In the genomic region with DNA sequence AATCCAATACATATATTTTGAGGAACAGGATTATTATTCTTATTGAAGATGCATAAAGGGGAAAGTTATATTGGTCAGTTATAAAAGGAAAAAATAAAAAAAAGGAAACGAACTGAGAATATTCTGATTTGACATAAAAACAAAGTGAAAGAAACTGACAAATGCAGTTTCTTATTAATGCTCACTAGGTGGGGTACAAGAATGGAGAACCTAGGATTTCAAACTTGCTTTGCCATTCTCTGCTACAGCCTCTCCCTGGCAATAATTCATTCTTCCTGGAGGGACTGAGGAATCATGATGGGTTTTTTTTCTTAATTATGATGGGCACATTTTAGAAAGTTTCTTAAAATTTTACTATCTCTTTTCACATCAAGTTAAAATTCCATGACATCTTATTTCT, we compare ENCODE assay signal across 13 cellular contexts.
DNase-seq lines count a peak whose midpoint lies in the region; ATAC-seq, FAIRE-seq and TF ChIP-seq lines count a peak whose summit lies in the region.
"Had no signal": no experiment of that assay in that cellular context is flagged by ENCODE, and none has a peak within 500 bp of the region (broad histone marks: within the 10 kb centered on the region; RNA-seq: fewer than 3 reads in every experiment).

No MANE protein-coding gene starts in this region.

- TF ChIP-seq CTCF in liver (IDR thresholded peaks at IDR 0.05; ENCODE audit: low read depth, low read length, missing input control) (peak; percentile 34), HepG2 (CRISPR knock-in tag; IDR thresholded peaks at IDR 0.05) (no peak), astrocyte of the spinal cord (IDR thresholded peaks at IDR 0.05; ENCODE audit: low read depth, low read length) (peak; percentile 7), prostate gland (IDR thresholded peaks at IDR 0.05) (no peak)

- peak; percentile 62 to 84 for TF ChIP-seq RAD21 in liver (IDR thresholded peaks at IDR 0.05)
- no peak for TF ChIP-seq RAD21 in HepG2 (CRISPR knock-in tag; IDR thresholded peaks at IDR 0.05)

- no peak for FAIRE-seq in HepG2 (lab: Jason Lieb, UNC)

- no peak for ATAC-seq in HepG2
- peak; percentile 49 to 79 for ATAC-seq in right cardiac atrium
- ATAC-seq in activated T-helper 17 cell treated with anti-CD3 and anti-CD28 coated beads, Interleukin-2, amount 50 U/mL, for 72 hours (replicated peaks) = no peak

- in situ Hi-C loops in HepG2 (cut with HindIII; ENCODE audit: extremely low pct_ligation_motif_present, low pct_unique_long_range_greater_than_20kb) = no loop called here
- in situ Hi-C loops in astrocyte of the spinal cord (cut with HindIII; ENCODE audit: low sequenced_read_pairs) = no loop called here

- H3K4me1 ChIP-seq in liver (ENCODE audit: control insufficient read depth in 4 of 4, insufficient read depth in 4 of 4, low read length in 3 of 4) = peaks cover 0 to 6% (median 5%) of the 10 kb centered on the region in 4 donors
- no peaks in the 10 kb centered on the region for H3K4me1 ChIP-seq in HepG2 (ENCODE audit: insufficient read depth, low read length)
- peaks cover 2% of the 10 kb centered on the region for H3K4me1 ChIP-seq in right cardiac atrium (ENCODE audit: control insufficient read depth, insufficient read depth, low read length)
- H3K4me1 ChIP-seq in prostate gland (replicated peaks) = no peaks in the 10 kb centered on the region

- intact Hi-C loops in HepG2 (cut with micrococcal nuclease; ENCODE audit: unreplicated experiment) = no loop called here
- intact Hi-C loops in right cardiac atrium (cut with DNase I) = loop anchor here (5.0 to 10.0 kb wide), 3 partner anchors 60 to 152 kb away; no protein-coding TSS in a partner anchor
- intact Hi-C loops in prostate gland (cut with DNase I) = no loop called here

- CTCF ChIA-PET in HepG2 (lab: Yijun Ruan, JAX; ENCODE audit: low intra/inter-chr PET ratio, low total read pairs) = no interaction called here

- no peak overlapping the region for H3K4me3 Mint-ChIP-seq in activated T-helper 17 cell treated with anti-CD3 and anti-CD28 coated beads, Interleukin-2, amount 50 U/mL, for 72 hours

- H3K27ac ChIP-seq in liver (ENCODE audit: low read depth in 1 of 2, low read length in 2 of 2) = no peak overlapping the region
- H3K27ac ChIP-seq in HepG2 (ENCODE audit: extremely low read length, insufficient read depth, low read length) = no peak overlapping the region
- no peak overlapping the region for H3K27ac ChIP-seq in right cardiac atrium (ENCODE audit: low read length)
- no peak overlapping the region for H3K27ac ChIP-seq in prostate gland

- POLR2A ChIA-PET in HepG2 (lab: Yijun Ruan, JAX) = no interaction called here

- no peaks in the 10 kb centered on the region for H3K27me3 Mint-ChIP-seq in activated T-helper 17 cell treated with anti-CD3 and anti-CD28 coated beads, Interleukin-2, amount 50 U/mL, for 72 hours

- H3K36me3 ChIP-seq in liver (ENCODE audit: control insufficient read depth in 4 of 4, insufficient read depth in 3 of 4, low read depth in 1 of 4, low read length in 3 of 4) (no peaks in the 10 kb centered on the region), HepG2 (replicated peaks in 1 of 2; ENCODE audit: control insufficient read depth in 1 of 2, insufficient read depth in 2 of 2, low read length in 2 of 2) (no peaks in the 10 kb centered on the region), prostate gland (no peaks in the 10 kb centered on the region)

- H3K9me3 Mint-ChIP-seq in activated T-helper 17 cell treated with anti-CD3 and anti-CD28 coated beads, Interleukin-2, amount 50 U/mL, for 72 hours = peaks cover 9% of the 10 kb centered on the region

- no peaks in the 10 kb centered on the region for H3K79me2 ChIP-seq in HepG2 (ENCODE audit: insufficient read depth, low read length)

- H3K27ac Mint-ChIP-seq in activated T-helper 17 cell treated with anti-CD3 and anti-CD28 coated beads, Interleukin-2, amount 50 U/mL, for 72 hours = no peak overlapping the region

- no peak for DNase-seq in HepG2 (ENCODE audit: low spot score)
- DNase-seq in astrocyte of the spinal cord (ENCODE audit: low read depth, low spot score) = no peak
- DNase-seq in right cardiac atrium = no peak
- no peak for DNase-seq in mesenteric fat pad (ENCODE audit: low spot score)
- DNase-seq in nucleus accumbens (lab: John Stamatoyannopoulos, UW) = no peak
- DNase-seq in prostate gland (ENCODE audit: low spot score) = no peak
- DNase-seq: activated CD4-positive, alpha-beta T cell treated with anti-CD3 and anti-CD28 coated beads for 1 hour; activated gamma-delta T cell treated with Interleukin-2 at 50 U/mL for 16 hours; cortex of kidney; SHP77 treated with DMSO at 0.1 percent for 48 hours; stimulated activated CD4-positive, alpha-beta T cell treated with anti-CD3 and anti-CD28 coated beads, Interleukin-15, amount 100 ng/mL, for 24 hours had no signal

- whole genome bisulfite sequencing in liver = 18% methylated on average over 1 of the region's 1 CpG
- WGBS in HepG2 (ENCODE audit: low lambda C conversion rate) = 0% methylated on average over 1 of the region's 1 CpG
- WGBS in right cardiac atrium = 13% methylated on average over 1 of the region's 1 CpG
- WGBS in prostate gland = 37% methylated on average over 1 of the region's 1 CpG

- H3K4me3 ChIP-seq in liver (ENCODE audit: low read depth in 1 of 3, low read length in 3 of 3) (no peak overlapping the region), HepG2 (replicated peaks in 1 of 3; ENCODE audit: insufficient read depth in 1 of 3, low read depth in 2 of 3, low read length in 3 of 3) (no peak overlapping the region), astrocyte of the spinal cord (ENCODE audit: low read depth, low read length) (no peak overlapping the region), right cardiac atrium (ENCODE audit: low read length) (no peak overlapping the region), prostate gland (no peak overlapping the region)

- no peaks in the 10 kb centered on the region for H3K27me3 ChIP-seq in liver (ENCODE audit: control insufficient read depth in 4 of 4, insufficient read depth in 4 of 4, low read length in 3 of 4)
- H3K27me3 ChIP-seq in HepG2 (ENCODE audit: control insufficient read depth in 1 of 2, insufficient read depth in 2 of 2, low read length in 2 of 2) = no peaks in the 10 kb centered on the region
- H3K27me3 ChIP-seq in right cardiac atrium (ENCODE audit: control insufficient read depth, insufficient read depth) = no peaks in the 10 kb centered on the region
- no peaks in the 10 kb centered on the region for H3K27me3 ChIP-seq in prostate gland (replicated peaks; ENCODE audit: insufficient read depth)

- H2AFZ ChIP-seq in HepG2 (ENCODE audit: low read length) = no peak overlapping the region

- TF ChIP-seq POLR2A in HepG2 (IDR thresholded peaks at IDR 0.05; ENCODE audit: insufficient read depth in 1 of 2, low read depth in 2 of 2, low read length in 2 of 2) = no peak
- no peak for TF ChIP-seq POLR2A in prostate gland (IDR thresholded peaks at IDR 0.05)

- H3K9ac ChIP-seq in liver (ENCODE audit: low read depth in 1 of 2, low read length in 2 of 2) = no peak overlapping the region
- H3K9ac ChIP-seq in HepG2 (ENCODE audit: insufficient read depth, low read depth, low read length) = no peak overlapping the region

- TF ChIP-seq EP300 in HepG2 (IDR thresholded peaks at IDR 0.05; ENCODE audit: low read depth in 2 of 2, low read length in 2 of 2) = no peak
- no peak for TF ChIP-seq EP300 in HepG2 (CRISPR knock-in tag; IDR thresholded peaks at IDR 0.05; ENCODE audit: borderline replicate concordance)

- H3K36me3 Mint-ChIP-seq in activated T-helper 17 cell treated with anti-CD3 and anti-CD28 coated beads, Interleukin-2, amount 50 U/mL, for 72 hours (ENCODE audit: low read depth) = no peaks in the 10 kb centered on the region

- H3K9me3 ChIP-seq in liver (ENCODE audit: control insufficient read depth in 4 of 4, low read length in 3 of 4) (no peaks in the 10 kb centered on the region), HepG2 (ENCODE audit: low read length) (no peaks in the 10 kb centered on the region), right cardiac atrium (ENCODE audit: control insufficient read depth, low read length) (no peaks in the 10 kb centered on the region), prostate gland (no peaks in the 10 kb centered on the region)

- no TSS peak for BruUV-seq in HepG2 (replicated peaks; lab: Mats Ljungman, UMichigan)

- H3K4me2 ChIP-seq in HepG2 (ENCODE audit: low read depth, low read length) = no peak overlapping the region

- H4K20me1 ChIP-seq in HepG2 (ENCODE audit: insufficient read depth, low read length) = no peaks in the 10 kb centered on the region

- no peaks in the 10 kb centered on the region for H3K4me1 Mint-ChIP-seq in activated T-helper 17 cell treated with anti-CD3 and anti-CD28 coated beads, Interleukin-2, amount 50 U/mL, for 72 hours

TF ChIP-seq in liver, 16 proteins besides CTCF, POLR2A, EP300 and RAD21 (continues in another document):
- no peak for TF ChIP-seq YY1 (IDR thresholded peaks at IDR 0.05)

TF ChIP-seq in HepG2, 621 proteins besides CTCF, POLR2A, EP300 and RAD21 (continues in another document):
- TF ChIP-seq FOXA3 (CRISPR knock-in tag; IDR thresholded peaks at IDR 0.05) (no peak), NFE2L2 (IDR thresholded peaks at IDR 0.05; ENCODE audit: low read length) (no peak), ZNF251 (CRISPR knock-in tag; IDR thresholded peaks at IDR 0.05) (no peak), ZNF224 (CRISPR knock-in tag; IDR thresholded peaks at IDR 0.05) (no peak), RELA (CRISPR knock-in tag; IDR thresholded peaks at IDR 0.05) (no peak), ZNF20 (CRISPR knock-in tag; IDR thresholded peaks at IDR 0.05) (no peak), ZNF280D (CRISPR knock-in tag; IDR thresholded peaks at IDR 0.05) (no peak), ZNF232 (CRISPR knock-in tag; IDR thresholded peaks at IDR 0.05; ENCODE audit: borderline replicate concordance) (no peak)

Comparison
In these comparisons a context has a peak if more than half of its experiments do, and no peak if none do; other contexts are left out.
1. CTCF ChIP-seq: peak in liver (single experiment) and astrocyte of the spinal cord (single experiment); none in HepG2 (single experiment) and prostate gland (0 of 4).
2. ATAC-seq: peak in right cardiac atrium (2 of 2); none in HepG2 (single experiment) and activated T-helper 17 cell treated with anti-CD3 and anti-CD28 coated beads, Interleukin-2, amount 50 U/mL, for 72 hours (single experiment).
3. intact Hi-C loops: an anchor here in right cardiac atrium (5.0 to 10.0 kb wide); none called in HepG2 and prostate gland.